Comparison of ENCODE assay signal across 20 cellular contexts in the genomic region with DNA sequence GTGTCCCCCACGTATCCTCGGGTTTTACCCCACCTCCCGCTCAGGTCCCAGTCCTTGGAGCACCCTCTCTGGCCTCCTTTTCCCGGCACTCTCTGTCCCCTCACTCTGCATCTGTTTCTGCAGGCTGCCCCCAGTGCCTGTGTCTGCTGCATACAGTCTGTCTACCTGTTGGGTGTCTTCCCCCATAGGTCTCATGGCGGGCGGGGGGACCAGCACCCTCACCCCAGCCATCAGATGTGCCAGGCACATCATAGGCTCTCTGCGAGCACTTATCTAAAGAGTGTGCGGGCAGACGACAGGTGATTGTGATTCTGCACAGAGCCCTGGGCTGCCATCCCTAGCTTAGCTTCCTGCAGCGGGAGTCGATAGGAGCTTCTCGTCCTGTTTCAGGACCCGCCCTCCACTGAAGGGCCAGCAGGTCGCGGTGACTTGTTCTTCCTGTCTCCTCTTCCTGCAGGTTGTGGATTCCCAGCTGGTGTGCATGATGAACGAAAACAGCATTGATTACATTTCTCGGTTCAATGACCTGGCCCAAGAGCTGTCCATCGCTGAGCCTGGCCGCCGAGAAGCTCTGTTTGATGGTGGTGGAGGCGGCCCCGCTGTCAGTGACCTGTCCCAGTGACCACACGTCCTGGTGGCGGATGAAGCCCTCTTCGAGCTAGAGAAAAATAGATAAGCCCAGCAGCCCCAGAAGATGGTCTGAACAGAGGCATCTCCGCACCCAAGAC. TPM values are rescaled to one million over a fixed set of nuclear protein-coding genes. Genes with fewer than 3 reads are reported as not detected.
A peak's percentile ranks its signal among the peaks of the same experiment; 100 is the strongest.
DNase-seq lines count a peak whose midpoint lies in the region; ATAC-seq, FAIRE-seq and TF ChIP-seq lines count a peak whose summit lies in the region.
"Had no signal": no experiment of that assay in that cellular context is flagged by ENCODE, and none has a peak within 500 bp of the region (broad histone marks: within the 10 kb centered on the region; RNA-seq: fewer than 3 reads in every experiment).

No MANE protein-coding gene starts in this region.

- peaks cover 72% of the 10 kb centered on the region for H3K36me3 ChIP-seq in SJSA1
- peaks cover 39% of the 10 kb centered on the region for H3K36me3 ChIP-seq in bronchial epithelial cell (ENCODE audit: control insufficient read depth, insufficient read depth, low read length)

- DNase-seq in SJSA1 (ENCODE audit: low read depth in 1 of 2, low spot score in 2 of 2) (no peak), bronchial epithelial cell (ENCODE audit: low read depth) (no peak), neural crest cell (ENCODE audit: low read depth, low spot score) (no peak), hippocampal formation (lab: John Stamatoyannopoulos, UW) (no peak)
- DNase-seq in activated T-helper 2 cell treated with anti-CD3 and anti-CD28 coated beads, Interferon-gamma antibody, Interleukin-2, Interleukin-4, amounts not matched to agents 10 μg/mL and 5 μg/mL and 100 μg/mL, durations not matched to agents 14 hours and 24 hours and 36 hours (ENCODE audit: low spot score) = no peak
- DNase-seq: BE2C; CD4-positive, alpha-beta memory T cell; COR-L47; DMS153; DMS79 treated with DMSO at 0.1 percent for 48 hours; EL; HCEC 1CT; HFFc6 had no signal

- H3K4me1 Mint-ChIP-seq in neural crest cell = peaks cover under 1% of the 10 kb centered on the region
- peaks cover under 1% of the 10 kb centered on the region for H3K4me1 Mint-ChIP-seq in activated T-helper 17 cell treated with anti-CD3 and anti-CD28 coated beads, Interleukin-2, amount 50 U/mL, for 72 hours
- peaks cover under 1% of the 10 kb centered on the region for H3K4me1 Mint-ChIP-seq in activated T-helper 2 cell treated with anti-CD3 and anti-CD28 coated beads, Interferon-gamma antibody, Interleukin-2, Interleukin-4, amounts not matched to agents 10 μg/mL and 5 μg/mL and 100 μg/mL, durations not matched to agents 14 hours and 24 hours and 36 hours (ENCODE audit: low read depth)

- H3K27me3 ChIP-seq in SJSA1 (replicated peaks) (no peaks in the 10 kb centered on the region), bronchial epithelial cell (ENCODE audit: control insufficient read depth, insufficient read depth, low read length) (no peaks in the 10 kb centered on the region)
- H3K27me3 ChIP-seq: BE2C had no signal

- FAIRE-seq in bronchial epithelial cell (lab: Jason Lieb, UNC) = peak; percentile 43
- FAIRE-seq: A549, D721Med, G401.6, GM12891, H1 had no signal

- no peaks in the 10 kb centered on the region for H3K9me3 Mint-ChIP-seq in neural crest cell
- H3K9me3 Mint-ChIP-seq in activated T-helper 17 cell treated with anti-CD3 and anti-CD28 coated beads, Interleukin-2, amount 50 U/mL, for 72 hours = no peaks in the 10 kb centered on the region
- H3K9me3 Mint-ChIP-seq in activated T-helper 2 cell treated with anti-CD3 and anti-CD28 coated beads, Interferon-gamma antibody, Interleukin-2, Interleukin-4, amounts not matched to agents 10 μg/mL and 5 μg/mL and 100 μg/mL, durations not matched to agents 14 hours and 24 hours and 36 hours = no peaks in the 10 kb centered on the region
- H3K9me3 Mint-ChIP-seq: HFFc6 had no signal

- no peaks in the 10 kb centered on the region for H3K9me3 ChIP-seq in SJSA1 (replicated peaks)
- H3K9me3 ChIP-seq: A549, BE2C had no signal

- intact Hi-C loops in activated T-helper 2 cell treated with anti-CD3 and anti-CD28 coated beads, Interferon-gamma antibody, Interleukin-2, Interleukin-4, amounts not matched to agents 10 μg/mL and 5 μg/mL and 100 μg/mL, durations not matched to agents 14 hours and 24 hours and 36 hours (cut with micrococcal nuclease) = no loop called here

- H3K27ac Mint-ChIP-seq in neural crest cell (ENCODE audit: unreplicated experiment) = peak overlapping the region; percentile 35
- H3K27ac Mint-ChIP-seq in activated T-helper 17 cell treated with anti-CD3 and anti-CD28 coated beads, Interleukin-2, amount 50 U/mL, for 72 hours = no peak overlapping the region
- no peak overlapping the region for H3K27ac Mint-ChIP-seq in activated T-helper 2 cell treated with anti-CD3 and anti-CD28 coated beads, Interferon-gamma antibody, Interleukin-2, Interleukin-4, amounts not matched to agents 10 μg/mL and 5 μg/mL and 100 μg/mL, durations not matched to agents 14 hours and 24 hours and 36 hours

- H3K4me3 ChIP-seq in SJSA1 = no peak overlapping the region
- H3K4me3 ChIP-seq in bronchial epithelial cell (ENCODE audit: low read depth, low read length) = no peak overlapping the region
- H3K4me3 ChIP-seq: A549 had no signal

- H3K27me3 Mint-ChIP-seq in neural crest cell (ENCODE audit: low read depth) = no peaks in the 10 kb centered on the region
- no peaks in the 10 kb centered on the region for H3K27me3 Mint-ChIP-seq in activated T-helper 17 cell treated with anti-CD3 and anti-CD28 coated beads, Interleukin-2, amount 50 U/mL, for 72 hours
- no peaks in the 10 kb centered on the region for H3K27me3 Mint-ChIP-seq in activated T-helper 2 cell treated with anti-CD3 and anti-CD28 coated beads, Interferon-gamma antibody, Interleukin-2, Interleukin-4, amounts not matched to agents 10 μg/mL and 5 μg/mL and 100 μg/mL, durations not matched to agents 14 hours and 24 hours and 36 hours (ENCODE audit: low read depth)
- H3K27me3 Mint-ChIP-seq: CD4-positive, alpha-beta memory T cell had no signal

- H3K4me3 Mint-ChIP-seq in neural crest cell = no peak overlapping the region
- no peak overlapping the region for H3K4me3 Mint-ChIP-seq in activated T-helper 17 cell treated with anti-CD3 and anti-CD28 coated beads, Interleukin-2, amount 50 U/mL, for 72 hours
- no peak overlapping the region for H3K4me3 Mint-ChIP-seq in activated T-helper 2 cell treated with anti-CD3 and anti-CD28 coated beads, Interferon-gamma antibody, Interleukin-2, Interleukin-4, amounts not matched to agents 10 μg/mL and 5 μg/mL and 100 μg/mL, durations not matched to agents 14 hours and 24 hours and 36 hours (ENCODE audit: low read depth)
- H3K4me3 Mint-ChIP-seq: CD4-positive, alpha-beta memory T cell; HFFc6 had no signal

- ATAC-seq in activated T-helper 17 cell treated with anti-CD3 and anti-CD28 coated beads, Interleukin-2, amount 50 U/mL, for 72 hours (replicated peaks) = no peak
- ATAC-seq: A549 had no signal

- TF ChIP-seq CTCF in bronchial epithelial cell (IDR thresholded peaks at IDR 0.05; ENCODE audit: insufficient read depth, low read length, severe bottlenecking) (no peak), neural crest cell (conservative IDR thresholded peaks at IDR 0.05) (no peak)

- H3K36me3 Mint-ChIP-seq in neural crest cell (ENCODE audit: low read depth) = peaks cover 13% of the 10 kb centered on the region
- H3K36me3 Mint-ChIP-seq in activated T-helper 17 cell treated with anti-CD3 and anti-CD28 coated beads, Interleukin-2, amount 50 U/mL, for 72 hours (ENCODE audit: low read depth) = peaks cover 62% of the 10 kb centered on the region
- peaks cover 66% of the 10 kb centered on the region for H3K36me3 Mint-ChIP-seq in activated T-helper 2 cell treated with anti-CD3 and anti-CD28 coated beads, Interferon-gamma antibody, Interleukin-2, Interleukin-4, amounts not matched to agents 10 μg/mL and 5 μg/mL and 100 μg/mL, durations not matched to agents 14 hours and 24 hours and 36 hours (ENCODE audit: low read depth)

- H3K27ac ChIP-seq in SJSA1 = peak overlapping the region; percentile 86; the same call in 1 of the 2 replicates
- H3K27ac ChIP-seq: C4-2B had no signal

- H3K4me1 ChIP-seq in SJSA1 (replicated peaks) = peaks cover 48% of the 10 kb centered on the region
- H3K4me1 ChIP-seq: BE2C had no signal

RNA-seq across cellular contexts. Expression of a gene that starts 4.5 kb away (rescaled TPM):
- total RNA-seq in SJSA1 (2014; rRNA removed; shearing (Covaris generic)) = 180 and 352 TPM in 2 replicates
- total RNA-seq in bronchial epithelial cell (55.0 and 59.2 TPM in 2 replicates), neural crest cell (247 and 261 TPM in 2 replicates)
- total RNA-seq in activated T-helper 17 cell treated with anti-CD3 and anti-CD28 coated beads, Interleukin-2, amount 50 U/mL, for 72 hours = 10 to 100 TPM; 55.9 to 85.1 TPM
- total RNA-seq in activated T-helper 2 cell treated with anti-CD3 and anti-CD28 coated beads, Interferon-gamma antibody, Interleukin-2, Interleukin-4, amounts not matched to agents 10 μg/mL and 5 μg/mL and 100 μg/mL, durations not matched to agents 14 hours and 24 hours and 36 hours = 95.0 and 98.0 TPM in 2 replicates

RNA-seq across cellular contexts. Expression of a gene that starts 32.4 kb away (rescaled TPM):
- 26.5 and 43.2 TPM in 2 replicates for total RNA-seq in SJSA1 (2014; rRNA removed; shearing (Covaris generic))
- 24.5 and 28.7 TPM in 2 replicates for total RNA-seq in bronchial epithelial cell
- total RNA-seq in neural crest cell = 111 and 113 TPM in 2 replicates
- 100 to 1,000 TPM in 1 of 2 donors, 10 to 100 TPM in 1; 59.9 to 106 TPM for total RNA-seq in activated T-helper 17 cell treated with anti-CD3 and anti-CD28 coated beads, Interleukin-2, amount 50 U/mL, for 72 hours
- total RNA-seq in activated T-helper 2 cell treated with anti-CD3 and anti-CD28 coated beads, Interferon-gamma antibody, Interleukin-2, Interleukin-4, amounts not matched to agents 10 μg/mL and 5 μg/mL and 100 μg/mL, durations not matched to agents 14 hours and 24 hours and 36 hours = 74.8 and 77.5 TPM in 2 replicates
